Comparison of ENCODE assay signal across 9 cellular contexts in the genomic region with DNA sequence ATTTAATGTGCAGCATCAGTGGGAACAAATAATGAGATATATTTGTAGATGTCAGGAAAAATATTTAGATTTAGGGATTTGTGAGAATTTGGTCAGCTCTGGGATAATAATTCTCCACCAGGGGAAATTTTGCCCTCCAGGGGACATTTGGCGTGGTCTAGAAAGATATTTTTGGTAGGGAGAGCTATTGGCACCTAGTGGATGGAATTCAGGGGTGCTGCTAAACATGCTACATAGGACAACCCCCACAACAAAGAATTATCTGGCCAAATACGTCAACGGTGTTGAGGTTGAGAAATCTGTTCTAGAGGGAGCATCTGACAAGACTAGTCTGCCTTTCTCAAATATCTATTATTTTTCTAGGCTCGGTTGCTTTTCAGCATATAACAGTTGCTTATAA. TPM values are rescaled to one million over a fixed set of nuclear protein-coding genes. Genes with fewer than 3 reads are reported as not detected.
A peak's percentile ranks its signal among the peaks of the same experiment; 100 is the strongest.
DNase-seq lines count a peak whose midpoint lies in the region; ATAC-seq and TF ChIP-seq lines count a peak whose summit lies in the region.
"Had no signal": no experiment of that assay in that cellular context is flagged by ENCODE, and none has a peak within 500 bp of the region (broad histone marks: within the 10 kb centered on the region; RNA-seq: fewer than 3 reads in every experiment).

No MANE protein-coding gene starts in this region.

- DNase-seq in A172 (ENCODE audit: low spot score): peak; percentile 37
- no peak for DNase-seq in GM06990 (ENCODE audit: extremely low read depth, insufficient read length)
- DNase-seq in WERI-Rb-1: no peak
- DNase-seq in iris pigment epithelial cell (ENCODE audit: low read depth): peak; percentile 82
- no peak for DNase-seq in NCI-H345 treated with DMSO at 0.1 percent for 48 hours (lab: John Stamatoyannopoulos, UW; ENCODE audit: unreplicated experiment)
- DNase-seq in activated naive CD4-positive, alpha-beta T cell (lab: John Stamatoyannopoulos, UW): no peak
- DNase-seq in NCI-H69 (lab: John Stamatoyannopoulos, UW): no peak
- DNase-seq: NCI-H446 had no signal

- H3K4me3 ChIP-seq in GM06990 (replicated peaks; ENCODE audit: low read depth, low read length) (peak overlapping the region; percentile 96), WERI-Rb-1 (ENCODE audit: low read depth, low read length) (no peak overlapping the region)

- TF ChIP-seq CTCF in GM06990 (IDR thresholded peaks at IDR 0.05; ENCODE audit: insufficient read depth, low read length, poor library complexity, severe bottlenecking): no peak
- TF ChIP-seq CTCF in WERI-Rb-1 (IDR thresholded peaks at IDR 0.05; ENCODE audit: low read depth, low read length): 0 out of 2 replicates have a peak, but pooled peaks have one; percentile 16

- no peak overlapping the region for H3K27ac ChIP-seq in WERI-Rb-1

- H3K36me3 ChIP-seq in GM06990 (ENCODE audit: control insufficient read depth, insufficient read depth, low read length) (no peaks in the 10 kb centered on the region), WERI-Rb-1 (peaks cover 7% of the 10 kb centered on the region)

- ATAC-seq in GM18873 (IDR thresholded peaks at IDR 0.05; ENCODE audit: low FRiP score, unreplicated experiment): no peak

- no peaks in the 10 kb centered on the region for H3K27me3 ChIP-seq in GM06990 (replicated peaks; ENCODE audit: control insufficient read depth, insufficient read depth, low read length)
- no peaks in the 10 kb centered on the region for H3K27me3 ChIP-seq in WERI-Rb-1 (ENCODE audit: insufficient read depth, low read depth, severe bottlenecking)

- H3K9me3 ChIP-seq in WERI-Rb-1 (ENCODE audit: severe bottlenecking): no peaks in the 10 kb centered on the region

RNA-seq across cellular contexts. Expression of gene ADK, which starts 2.1 kb away (rescaled TPM):
- 51.4 and 52.5 TPM in 2 replicates for total RNA-seq in A172 (2014; rRNA removed; shearing (Covaris generic))

RNA-seq across cellular contexts. Expression of gene AP3M1, which starts 2.5 kb away (rescaled TPM):
- total RNA-seq in A172 (2014; rRNA removed; shearing (Covaris generic)): 49.1 and 56.8 TPM in 2 replicates

Comparison
In these comparisons a context has a peak if more than half of its experiments do, and no peak if none do; other contexts are left out.
1. DNase-seq: peak in A172 (single experiment) and iris pigment epithelial cell (single experiment); none in GM06990 (single experiment), WERI-Rb-1 (single experiment), NCI-H345 treated with DMSO at 0.1 percent for 48 hours (single experiment), activated naive CD4-positive, alpha-beta T cell (0 of 4) and NCI-H69 (single experiment).